Comparison of ENCODE assay signal across 8 cellular contexts in genomic region chr9:136399176-136400037, GRCh38. TPM values are rescaled to one million over a fixed set of nuclear protein-coding genes. Genes with fewer than 3 reads are reported as not detected.
DNase-seq lines count a peak whose midpoint lies in the region; ATAC-seq, FAIRE-seq and TF ChIP-seq lines count a peak whose summit lies in the region.

No MANE protein-coding gene starts in this region.

- in situ Hi-C loops in brain microvascular endothelial cell (cut with HindIII; ENCODE audit: low pct_ligation_motif_present, low sequenced_read_pairs) (no loop called here), G401 (cut with HindIII; ENCODE audit: low sequenced_read_pairs) (no loop called here)

- H3K79me2 ChIP-seq in SK-N-SH (ENCODE audit: insufficient read depth): peaks cover 32% of the 10 kb centered on the region

- H3K4me3 ChIP-seq in SK-N-SH (ENCODE audit: low read depth in 2 of 2, low read length in 1 of 2): peak overlapping the region; percentile 85 to 99
- H3K4me3 ChIP-seq in brain microvascular endothelial cell (ENCODE audit: low read depth, low read length): peak overlapping the region; percentile 81

- no peak overlapping the region; the same call in 1 of the 2 replicates for H2AFZ ChIP-seq in SK-N-SH (ENCODE audit: low read depth)

- peaks cover 5% of the 10 kb centered on the region; the same call in 1 of the 2 replicates for H4K20me1 ChIP-seq in SK-N-SH (ENCODE audit: insufficient read depth)

- no peaks in the 10 kb centered on the region for H3K27me3 Mint-ChIP-seq in stimulated activated memory B cell treated with anti-CD40 and anti-IgM and Interleukin-4, amounts not matched to agents 10 μg/mL and 1 μg/mL and 100 μg/mL, for 72 hours

- H3F3A ChIP-seq in SK-N-SH (replicated peaks; ENCODE audit: insufficient read depth): peaks cover 10% of the 10 kb centered on the region

- peak overlapping the region; percentile 97 for H3K4me2 ChIP-seq in SK-N-SH

- TF ChIP-seq CTCF in SK-N-SH (IDR thresholded peaks at IDR 0.05): no peak
- TF ChIP-seq CTCF in brain microvascular endothelial cell (IDR thresholded peaks at IDR 0.05; ENCODE audit: low read depth, low read length, missing control alignments): no peak

- H3K36me3 Mint-ChIP-seq in stimulated activated memory B cell treated with anti-CD40 and anti-IgM and Interleukin-4, amounts not matched to agents 10 μg/mL and 1 μg/mL and 100 μg/mL, for 72 hours: peaks cover 35% of the 10 kb centered on the region

- WGBS in SK-N-SH (ENCODE audit: low lambda C conversion rate): 2% methylated on average over 37 of the region's 67 CpGs

- H3K9ac ChIP-seq in SK-N-SH: peak overlapping the region; percentile 83

- FAIRE-seq in GM12892 (lab: Jason Lieb, UNC): peak; percentile 46

- no peaks in the 10 kb centered on the region for H3K9me3 Mint-ChIP-seq in stimulated activated memory B cell treated with anti-CD40 and anti-IgM and Interleukin-4, amounts not matched to agents 10 μg/mL and 1 μg/mL and 100 μg/mL, for 72 hours

- DNase-seq in GM12892 (ENCODE audit: insufficient read length) (peak; percentile 48), SK-N-SH (peak; percentile 61), brain microvascular endothelial cell (peak; percentile 19), left lobe of liver (ENCODE audit: low spot score) (no peak), G401 (ENCODE audit: low spot score) (no peak)
- DNase-seq in NK-92 treated with Interleukin-12 subunit alpha and Interleukin-12 subunit beta, amount 100 ng/mL, for 24 hours (lab: John Stamatoyannopoulos, UW): no peak

- peak overlapping the region; percentile 84 for H3K4me3 Mint-ChIP-seq in stimulated activated memory B cell treated with anti-CD40 and anti-IgM and Interleukin-4, amounts not matched to agents 10 μg/mL and 1 μg/mL and 100 μg/mL, for 72 hours

- POLR2A ChIA-PET in SK-N-SH (lab: Yijun Ruan, JAX): interaction anchor here (4.0 kb wide), 1 partner anchor 25 kb away, joined by 21 read pairs; the partner anchor contains the start of gene CARD9

- ATAC-seq in HG02884 (IDR thresholded peaks at IDR 0.05; ENCODE audit: unreplicated experiment) (peak; percentile 34), left lobe of liver (peak; percentile 41)
- ATAC-seq in stimulated activated memory B cell treated with anti-CD40 and anti-IgM and Interleukin-4, amounts not matched to agents 10 μg/mL and 1 μg/mL and 100 μg/mL, for 72 hours: peak; percentile 57

- no peaks in the 10 kb centered on the region for H3K27me3 ChIP-seq in SK-N-SH (ENCODE audit: insufficient read depth)
- no peaks in the 10 kb centered on the region for H3K27me3 ChIP-seq in brain microvascular endothelial cell (replicated peaks)

- TF ChIP-seq EP300 in SK-N-SH (IDR thresholded peaks at IDR 0.05; ENCODE audit: borderline replicate concordance in 1 of 2, low read depth in 1 of 2, low read length in 1 of 2): no peak

- H3K4me1 ChIP-seq in SK-N-SH (ENCODE audit: control insufficient read depth in 1 of 2, insufficient read depth in 2 of 2, low read depth in 1 of 2, low read length in 1 of 2): peaks cover 3 to 19% of the 10 kb centered on the region in 2 experiments; a peak in 2 of 4 replicates

- no peaks in the 10 kb centered on the region for H3K9me2 ChIP-seq in SK-N-SH

- H3K27ac ChIP-seq in SK-N-SH (ENCODE audit: low read depth in 2 of 2, low read length in 1 of 2) (peak overlapping the region in 1 of 2 experiments; percentile 60; a peak in 2 of 4 replicates), brain microvascular endothelial cell (peak overlapping the region; percentile 62)

- TF ChIP-seq POLR2A in GM12892 (IDR thresholded peaks at IDR 0.05; ENCODE audit: low read depth, low read length): no peak

- CTCF ChIA-PET in SK-N-SH (lab: Yijun Ruan, JAX): interaction anchor here (0.7 to 6.8 kb wide), 11 partner anchors 9 to 309 kb away, joined by 3 to 42 read pairs (median 9); partner anchors contain the start of genes CARD9, DNLZ, ENTR1 and PMPCA

- no peaks in the 10 kb centered on the region for H3K9me3 ChIP-seq in SK-N-SH

- H3K27ac Mint-ChIP-seq in stimulated activated memory B cell treated with anti-CD40 and anti-IgM and Interleukin-4, amounts not matched to agents 10 μg/mL and 1 μg/mL and 100 μg/mL, for 72 hours: peak overlapping the region; percentile 80

- TF ChIP-seq RAD21 in SK-N-SH (IDR thresholded peaks at IDR 0.05; ENCODE audit: low read length): no peak

- peaks cover 52% of the 10 kb centered on the region for H3K4me1 Mint-ChIP-seq in stimulated activated memory B cell treated with anti-CD40 and anti-IgM and Interleukin-4, amounts not matched to agents 10 μg/mL and 1 μg/mL and 100 μg/mL, for 72 hours

- H3K36me3 ChIP-seq in SK-N-SH (replicated peaks in 1 of 2; ENCODE audit: control insufficient read depth in 1 of 2, insufficient read depth in 2 of 2, low read length in 1 of 2): peaks cover 19 to 67% of the 10 kb centered on the region in 2 experiments
- peaks cover 52% of the 10 kb centered on the region for H3K36me3 ChIP-seq in brain microvascular endothelial cell (replicated peaks)

TF ChIP-seq in SK-N-SH, 30 proteins besides CTCF, POLR2A, EP300 and RAD21:
- TF ChIP-seq TCF12 (IDR thresholded peaks at IDR 0.05) (no peak), GABPA (IDR thresholded peaks at IDR 0.05; ENCODE audit: low read depth) (no peak), SIN3A (IDR thresholded peaks at IDR 0.05; ENCODE audit: borderline replicate concordance, low read depth, low read length) (no peak; the same call in 1 of the 2 replicates), USF1 (IDR thresholded peaks at IDR 0.05; ENCODE audit: borderline replicate concordance, low read depth) (no peak), ELF1 (IDR thresholded peaks at IDR 0.05) (no peak), EZH2phosphoT487 (IDR thresholded peaks at IDR 0.05; ENCODE audit: borderline replicate concordance, low read depth) (no peak), USF2 (IDR thresholded peaks at IDR 0.05; ENCODE audit: borderline replicate concordance, low read depth, low read length) (no peak), MXI1 (IDR thresholded peaks at IDR 0.05; ENCODE audit: low read depth, low read length) (0 out of 2 replicates have a peak, but pooled peaks have one; percentile 13), POLR2AphosphoS5 (IDR thresholded peaks at IDR 0.05; ENCODE audit: low read depth, low read length) (no peak)

RNA-seq across cellular contexts. Expression of gene SNAPC4, which starts 0.6 kb away (rescaled TPM):
- polyA plus RNA-seq in GM12892 (2012; ENCODE audit: missing spikeins): 7.4 TPM
- 7.7 and 9.2 TPM in 2 replicates for polyA plus RNA-seq in SK-N-SH (2012; rRNA removed)
- 3.5 and 4.8 TPM in 2 replicates for polyA plus RNA-seq in SK-N-SH (2012; cell fraction: cytosol; rRNA removed)
- 46.5 and 53.2 TPM in 2 replicates for polyA plus RNA-seq in SK-N-SH (2012; cell fraction: nucleus; rRNA removed)
- 7.2 TPM for total RNA-seq in left lobe of liver
- total RNA-seq in G401 (2014; rRNA removed; shearing (Covaris generic)): 12.4 and 17.2 TPM in 2 replicates

RNA-seq across cellular contexts. Expression of gene ENTR1, which starts 11.0 kb away (rescaled TPM):
- polyA plus RNA-seq in GM12892 (2012; ENCODE audit: missing spikeins): 39.6 TPM
- polyA plus RNA-seq in SK-N-SH (2012; rRNA removed): 71.3 and 75.0 TPM in 2 replicates
- 50.1 and 53.1 TPM in 2 replicates for polyA plus RNA-seq in SK-N-SH (2012; cell fraction: cytosol; rRNA removed)
- polyA plus RNA-seq in SK-N-SH (2012; cell fraction: nucleus; rRNA removed): 216 and 221 TPM in 2 replicates
- 39.5 TPM for total RNA-seq in left lobe of liver
- 85.0 and 97.9 TPM in 2 replicates for total RNA-seq in G401 (2014; rRNA removed; shearing (Covaris generic))

RNA-seq across cellular contexts. Expression of gene PMPCA, which starts 11.1 kb away (rescaled TPM):
- 67.6 TPM for polyA plus RNA-seq in GM12892 (2012; ENCODE audit: missing spikeins)
- 125 and 134 TPM in 2 replicates for polyA plus RNA-seq in SK-N-SH (2012; rRNA removed)
- 89.7 and 105 TPM in 2 replicates for polyA plus RNA-seq in SK-N-SH (2012; cell fraction: cytosol; rRNA removed)
- 261 and 287 TPM in 2 replicates for polyA plus RNA-seq in SK-N-SH (2012; cell fraction: nucleus; rRNA removed)
- 59.3 TPM for total RNA-seq in left lobe of liver
- 129 and 146 TPM in 2 replicates for total RNA-seq in G401 (2014; rRNA removed; shearing (Covaris generic))

RNA-seq across cellular contexts. Expression of gene CARD9, which starts 25.9 kb away (rescaled TPM):
- polyA plus RNA-seq in GM12892 (2012; ENCODE audit: missing spikeins): 2.7 TPM
- polyA plus RNA-seq in SK-N-SH (2012; rRNA removed): 1.1 and 1.7 TPM in 2 replicates
- 0.40 and 1.1 TPM in 2 replicates for polyA plus RNA-seq in SK-N-SH (2012; cell fraction: cytosol; rRNA removed)
- polyA plus RNA-seq in SK-N-SH (2012; cell fraction: nucleus; rRNA removed): 6.4 and 12.1 TPM in 2 replicates
- 2.1 TPM for total RNA-seq in left lobe of liver
- total RNA-seq in G401 (2014; rRNA removed; shearing (Covaris generic)): 0.25 and 0.98 TPM in 2 replicates

RNA-seq across cellular contexts. Expression of gene DNLZ, which starts 35.9 kb away (rescaled TPM):
- 2.3 TPM for polyA plus RNA-seq in GM12892 (2012; ENCODE audit: missing spikeins)
- polyA plus RNA-seq in SK-N-SH (2012; rRNA removed): 24.5 and 40.6 TPM in 2 replicates
- polyA plus RNA-seq in SK-N-SH (2012; cell fraction: cytosol; rRNA removed): 21.5 and 26.9 TPM in 2 replicates
- polyA plus RNA-seq in SK-N-SH (2012; cell fraction: nucleus; rRNA removed): 20.8 and 42.6 TPM in 2 replicates
- 13.8 TPM for total RNA-seq in left lobe of liver
- total RNA-seq in G401 (2014; rRNA removed; shearing (Covaris generic)): 34.2 and 70.6 TPM in 2 replicates

Comparison
In these comparisons a context has a peak if more than half of its experiments do, and no peak if none do; other contexts are left out.
1. DNase-seq: peak in GM12892 (single experiment), SK-N-SH (single experiment) and brain microvascular endothelial cell (single experiment); none in left lobe of liver (single experiment), NK-92 treated with Interleukin-12 subunit alpha and Interleukin-12 subunit beta, amount 100 ng/mL, for 24 hours (single experiment) and G401 (single experiment).
2. Peak in every context shown above with its lines, with median percentiles within 50 percentile points of each other: ATAC-seq.